Comparison of ENCODE assay signal across 1 cellular context in genomic region chr2:152012697-152013096, GRCh38.
TF ChIP-seq lines count a peak whose summit lies in the region.

No MANE protein-coding gene starts in this region.

TF ChIP-seq in SK-N-SH, 30 proteins besides CTCF, POLR2A, EP300 and RAD21 (continued from another document):
- TF ChIP-seq REST (IDR thresholded peaks at IDR 0.05; ENCODE audit: low read depth, low read length) (no peak), GABPA (IDR thresholded peaks at IDR 0.05; ENCODE audit: low read depth) (no peak), EZH2phosphoT487 (IDR thresholded peaks at IDR 0.05; ENCODE audit: borderline replicate concordance, low read depth) (no peak), MXI1 (IDR thresholded peaks at IDR 0.05; ENCODE audit: low read depth, low read length) (no peak), MAX (IDR thresholded peaks at IDR 0.05; ENCODE audit: low read depth) (no peak), FOXJ3 (CRISPR knock-in tag; IDR thresholded peaks at IDR 0.05) (no peak), RCOR1 (IDR thresholded peaks at IDR 0.05; ENCODE audit: low read length) (no peak), YY1 (IDR thresholded peaks at IDR 0.05; ENCODE audit: low read depth) (no peak), USF1 (IDR thresholded peaks at IDR 0.05; ENCODE audit: borderline replicate concordance, low read depth) (no peak), POLR2AphosphoS5 (IDR thresholded peaks at IDR 0.05; ENCODE audit: low read depth, low read length) (no peak), TEAD4 (IDR thresholded peaks at IDR 0.05; ENCODE audit: borderline replicate concordance, insufficient read depth) (no peak), MEF2A (IDR thresholded peaks at IDR 0.05; ENCODE audit: borderline replicate concordance, low read depth) (no peak), SMC3 (IDR thresholded peaks at IDR 0.05; ENCODE audit: low read depth, low read length) (no peak), CHD2 (IDR thresholded peaks at IDR 0.05; ENCODE audit: low read length, partially characterized antibody) (no peak)
